ENCODE assay signal across 1 cellular context in the genomic region with DNA sequence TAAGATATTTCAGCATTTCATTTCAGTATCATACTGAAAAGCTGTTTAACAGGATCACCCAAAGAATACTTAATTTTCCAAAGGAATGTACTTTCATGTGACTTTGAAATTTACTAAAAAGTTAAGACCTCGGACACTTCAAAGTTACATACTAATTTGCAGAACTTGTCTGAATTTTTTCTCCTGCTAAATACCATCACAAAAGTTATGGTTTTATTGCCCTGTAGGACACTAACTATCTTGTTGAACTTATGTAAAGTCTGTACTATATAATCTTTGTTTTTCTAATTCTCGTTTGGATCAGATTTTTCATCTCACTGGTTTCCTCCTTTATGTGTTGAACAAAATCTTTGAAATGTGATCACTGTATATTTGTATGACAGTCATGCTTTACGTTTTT.
TF ChIP-seq lines count a peak whose summit lies in the region.

No MANE protein-coding gene starts in this region.

TF ChIP-seq in WTC11, 78 proteins besides CTCF, POLR2A, EP300 and RAD21:
- TF ChIP-seq FOXJ3 (CRISPR knock-in tag; IDR thresholded peaks at IDR 0.05; ENCODE audit: borderline replicate concordance) (no peak), ZNF219 (CRISPR knock-in tag; IDR thresholded peaks at IDR 0.05; ENCODE audit: borderline replicate concordance) (no peak), EMX1 (CRISPR knock-in tag; IDR thresholded peaks at IDR 0.05) (no peak), ESRRA (CRISPR knock-in tag; IDR thresholded peaks at IDR 0.05; ENCODE audit: borderline replicate concordance) (no peak), GRHL2 (CRISPR knock-in tag; IDR thresholded peaks at IDR 0.05; ENCODE audit: insufficient replicate concordance, severe bottlenecking) (no peak), ZNF263 (CRISPR knock-in tag; IDR thresholded peaks at IDR 0.05; ENCODE audit: low read depth) (no peak), NFATC4 (CRISPR knock-in tag; IDR thresholded peaks at IDR 0.05) (0 out of 2 replicates have a peak, but pooled peaks have one; percentile 14), TEAD4 (CRISPR knock-in tag; IDR thresholded peaks at IDR 0.05) (no peak), HMGA2 (CRISPR knock-in tag; IDR thresholded peaks at IDR 0.05) (no peak), ZNF416 (CRISPR knock-in tag; IDR thresholded peaks at IDR 0.05) (peak; percentile 52; the same call in 1 of the 2 replicates), CBFB (CRISPR knock-in tag; IDR thresholded peaks at IDR 0.05; ENCODE audit: low read depth) (no peak)
- TF ChIP-seq, protein P1, sequence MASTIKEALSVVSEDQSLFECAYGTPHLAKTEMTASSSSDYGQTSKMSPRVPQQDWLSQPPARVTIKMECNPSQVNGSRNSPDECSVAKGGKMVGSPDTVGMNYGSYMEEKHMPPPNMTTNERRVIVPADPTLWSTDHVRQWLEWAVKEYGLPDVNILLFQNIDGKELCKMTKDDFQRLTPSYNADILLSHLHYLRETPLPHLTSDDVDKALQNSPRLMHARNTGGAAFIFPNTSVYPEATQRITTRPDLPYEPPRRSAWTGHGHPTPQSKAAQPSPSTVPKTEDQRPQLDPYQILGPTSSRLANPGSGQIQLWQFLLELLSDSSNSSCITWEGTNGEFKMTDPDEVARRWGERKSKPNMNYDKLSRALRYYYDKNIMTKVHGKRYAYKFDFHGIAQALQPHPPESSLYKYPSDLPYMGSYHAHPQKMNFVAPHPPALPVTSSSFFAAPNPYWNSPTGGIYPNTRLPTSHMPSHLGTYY (CRISPR knock-in tag; IDR thresholded peaks at IDR 0.05), result 0 out of 2 replicates have a peak, but pooled peaks have one; percentile 6
- TF ChIP-seq, protein P2, sequence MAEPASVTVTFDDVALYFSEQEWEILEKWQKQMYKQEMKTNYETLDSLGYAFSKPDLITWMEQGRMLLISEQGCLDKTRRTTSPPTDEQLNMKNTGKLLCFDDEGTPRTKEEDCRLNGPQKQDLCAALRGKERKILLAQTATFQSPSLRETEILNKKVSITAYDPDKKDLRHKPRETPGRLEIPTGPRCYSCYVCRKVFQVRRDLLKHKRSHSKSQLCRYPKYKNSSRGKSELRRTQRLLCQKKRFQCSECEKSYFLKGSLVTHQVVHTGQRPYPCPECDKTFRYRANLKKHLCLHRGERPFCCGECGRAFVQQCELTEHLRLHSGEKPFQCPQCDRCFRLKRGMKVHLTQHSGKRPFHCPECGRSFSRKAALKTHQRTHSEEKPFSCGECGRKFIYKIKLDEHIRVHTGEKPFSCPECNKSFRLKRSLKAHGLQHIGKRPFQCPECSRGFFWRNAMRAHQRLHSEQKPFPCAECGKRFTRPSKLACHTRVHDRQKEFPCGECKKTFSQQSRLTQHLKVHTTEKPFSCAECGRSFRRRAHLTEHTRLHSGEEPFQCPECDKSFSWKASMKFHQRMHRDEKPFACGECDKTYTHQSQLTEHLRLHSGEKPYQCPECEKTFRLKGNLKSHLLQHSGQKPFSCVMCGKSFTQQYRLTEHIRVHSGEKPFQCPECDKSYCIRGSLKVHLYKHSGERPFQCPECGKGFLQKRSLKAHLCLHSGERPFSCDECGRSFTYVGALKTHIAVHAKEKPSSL (CRISPR knock-in tag; conservative IDR thresholded peaks at IDR 0.05), result peak; percentile 74
- TF ChIP-seq, protein P3, sequence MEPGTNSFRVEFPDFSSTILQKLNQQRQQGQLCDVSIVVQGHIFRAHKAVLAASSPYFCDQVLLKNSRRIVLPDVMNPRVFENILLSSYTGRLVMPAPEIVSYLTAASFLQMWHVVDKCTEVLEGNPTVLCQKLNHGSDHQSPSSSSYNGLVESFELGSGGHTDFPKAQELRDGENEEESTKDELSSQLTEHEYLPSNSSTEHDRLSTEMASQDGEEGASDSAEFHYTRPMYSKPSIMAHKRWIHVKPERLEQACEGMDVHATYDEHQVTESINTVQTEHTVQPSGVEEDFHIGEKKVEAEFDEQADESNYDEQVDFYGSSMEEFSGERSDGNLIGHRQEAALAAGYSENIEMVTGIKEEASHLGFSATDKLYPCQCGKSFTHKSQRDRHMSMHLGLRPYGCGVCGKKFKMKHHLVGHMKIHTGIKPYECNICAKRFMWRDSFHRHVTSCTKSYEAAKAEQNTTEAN (CRISPR knock-in tag; IDR thresholded peaks at IDR 0.05), result no peak
- TF ChIP-seq, protein P4, sequence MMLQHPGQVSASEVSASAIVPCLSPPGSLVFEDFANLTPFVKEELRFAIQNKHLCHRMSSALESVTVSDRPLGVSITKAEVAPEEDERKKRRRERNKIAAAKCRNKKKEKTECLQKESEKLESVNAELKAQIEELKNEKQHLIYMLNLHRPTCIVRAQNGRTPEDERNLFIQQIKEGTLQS (CRISPR knock-in tag; conservative IDR thresholded peaks at IDR 0.05), result no peak
